ENCODE assay signal across 31 cellular contexts in the genomic region with DNA sequence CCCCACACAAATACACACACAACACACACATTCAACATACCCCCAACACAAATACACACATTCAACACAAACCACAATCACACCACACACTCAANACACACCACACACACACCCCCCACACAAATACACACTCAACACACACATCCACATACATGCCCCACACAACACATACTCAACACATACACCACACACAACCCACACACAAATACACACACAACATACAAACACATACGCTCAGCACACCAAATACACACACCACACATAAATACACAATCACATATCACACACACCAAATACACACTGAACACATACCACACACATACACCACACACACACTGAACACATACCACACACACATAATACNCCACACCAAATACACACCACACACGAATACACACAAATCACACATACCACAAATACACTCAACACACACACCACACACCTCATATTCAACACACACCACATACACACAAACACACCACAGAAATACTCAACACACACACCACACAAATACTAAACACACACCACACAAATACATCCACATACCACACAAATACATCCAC.
"Had no signal": no experiment of that assay in that cellular context is flagged by ENCODE, and none has a peak within 500 bp of the region (broad histone marks: within the 10 kb centered on the region; RNA-seq: fewer than 3 reads in every experiment).

No MANE protein-coding gene starts in this region.

- ATAC-seq: activated CD4-positive, alpha-beta T cell treated with anti-CD3 and anti-CD28 coated beads for 36 hours; activated CD8-positive, alpha-beta T cell treated with anti-CD3 and anti-CD28 coated beads, Interleukin-2, amount 10 ng/mL, durations not matched to agents 7 days and 5 days; activated naive CD4-positive, alpha-beta T cell treated with anti-CD3 and anti-CD28 coated beads, Interleukin-2, amount 50 U/mL, for 72 hours; activated T-cell treated with anti-CD3 and anti-CD28 coated beads, Interleukin-2, amount 50 U/mL, for 72 hours; esophagus mucosa; T-helper 17 cell had no signal

- H3K27ac Mint-ChIP-seq: activated CD4-positive, alpha-beta memory T cell treated with anti-CD3 and anti-CD28 coated beads for 36 hours; activated CD4-positive, alpha-beta T cell treated with anti-CD3 and anti-CD28 coated beads for 36 hours; activated CD4-positive, alpha-beta T cell treated with anti-CD3 and anti-CD28 coated beads, Interleukin-2, amount 10 ng/mL, durations not matched to agents 24 days and 14 days; activated CD8-positive, alpha-beta T cell treated with anti-CD3 and anti-CD28 coated beads, Interleukin-2, amount 10 ng/mL, durations not matched to agents 7 days and 5 days; activated naive CD4-positive, alpha-beta T cell treated with anti-CD3 and anti-CD28 coated beads, Interleukin-2, amount 10 ng/mL, durations not matched to agents 7 days and 5 days; activated naive CD4-positive, alpha-beta T cell treated with anti-CD3 and anti-CD28 coated beads, Interleukin-2, amount 50 U/mL, for 72 hours; activated naive CD8-positive, alpha-beta T cell treated with anti-CD3 and anti-CD28 coated beads, Interleukin-2, amount 10 ng/mL, durations not matched to agents 7 days and 5 days; activated T-cell treated with anti-CD3 and anti-CD28 coated beads, Interleukin-2, amount 50 U/mL, for 24 hours; activated T-cell treated with anti-CD3 and anti-CD28 coated beads, Interleukin-2, amount 50 U/mL, for 72 hours; dendritic cell treated with granulocyte-macrophage colony-stimulating factor and Interleukin-4, amounts not matched to agents 40 ng/mL and 50 ng/mL, for 4 days; endodermal cell; T-helper 2 cell treated with Interferon-gamma antibody and Interleukin-4, amounts not matched to agents 5 μg/mL and 100 μg/mL, for 36 hours had no signal

- H3K4me1 Mint-ChIP-seq: activated CD4-positive, alpha-beta T cell treated with anti-CD3 and anti-CD28 coated beads for 36 hours; activated CD4-positive, alpha-beta T cell treated with anti-CD3 and anti-CD28 coated beads, Interleukin-2, amount 10 ng/mL, durations not matched to agents 24 days and 14 days; activated naive CD8-positive, alpha-beta T cell treated with anti-CD3 and anti-CD28 coated beads, Interleukin-2, amount 10 ng/mL, durations not matched to agents 7 days and 5 days; central memory CD8-positive, alpha-beta T cell; endodermal cell; T-helper 17 cell had no signal

- H3K27ac ChIP-seq: brain microvascular endothelial cell, coronary artery, dorsolateral prefrontal cortex, WERI-Rb-1 had no signal

- DNase-seq: activated CD4-positive, alpha-beta memory T cell treated with anti-CD3 and anti-CD28 coated beads for 36 hours; activated CD4-positive, alpha-beta T cell treated with anti-CD3 and anti-CD28 coated beads for 36 hours; activated CD4-positive, alpha-beta T cell treated with anti-CD3 and anti-CD28 coated beads, Interleukin-2, amount 10 ng/mL, durations not matched to agents 24 days and 14 days; activated CD4-positive, CD25-positive, alpha-beta regulatory T cell; activated CD4-positive, CD25-positive, alpha-beta regulatory T cell treated with anti-CD3 and anti-CD28 coated beads, Interleukin-2, amount 50 U/mL, for 72 hours; activated CD8-positive, alpha-beta memory T cell treated with anti-CD3 and anti-CD28 coated beads, Interleukin-2, amount 50 U/mL, for 48 hours; activated CD8-positive, alpha-beta T cell treated with anti-CD3 and anti-CD28 coated beads, Interleukin-2, amount 10 ng/mL, durations not matched to agents 7 days and 5 days; activated gamma-delta T cell; activated naive CD4-positive, alpha-beta T cell; activated naive CD8-positive, alpha-beta T cell treated with anti-CD3 and anti-CD28 coated beads, Interleukin-2, amount 10 ng/mL, durations not matched to agents 7 days and 5 days; activated T-cell treated with anti-CD3 and anti-CD28 coated beads for 4 hours; activated T-cell treated with anti-CD3 and anti-CD28 coated beads, Interleukin-2, amount 50 U/mL, for 24 hours; activated T-cell treated with anti-CD3 and anti-CD28 coated beads, Interleukin-2, amount 50 U/mL, for 72 hours; brain microvascular endothelial cell; effector memory CD4-positive, alpha-beta T cell; endodermal cell; foreskin fibroblast; T-helper 17 cell; T1000; WERI-Rb-1 had no signal

- H3K36me3 Mint-ChIP-seq: activated naive CD4-positive, alpha-beta T cell treated with anti-CD3 and anti-CD28 coated beads, Interleukin-2, amount 10 ng/mL, durations not matched to agents 7 days and 5 days; activated naive CD4-positive, alpha-beta T cell treated with anti-CD3 and anti-CD28 coated beads, Interleukin-2, amount 50 U/mL, for 72 hours; activated naive CD8-positive, alpha-beta T cell treated with anti-CD3 and anti-CD28 coated beads, Interleukin-2, amount 10 ng/mL, durations not matched to agents 7 days and 5 days had no signal

- FAIRE-seq: astrocyte, bronchial epithelial cell, frontal cortex had no signal

- H3K4me3 Mint-ChIP-seq: activated CD4-positive, alpha-beta memory T cell treated with anti-CD3 and anti-CD28 coated beads for 36 hours; activated CD4-positive, alpha-beta T cell treated with anti-CD3 and anti-CD28 coated beads for 36 hours; activated CD4-positive, alpha-beta T cell treated with anti-CD3 and anti-CD28 coated beads, Interleukin-2, amount 10 ng/mL, durations not matched to agents 24 days and 14 days; activated CD8-positive, alpha-beta T cell treated with anti-CD3 and anti-CD28 coated beads, Interleukin-2, amount 10 ng/mL, durations not matched to agents 7 days and 5 days; activated naive CD4-positive, alpha-beta T cell treated with anti-CD3 and anti-CD28 coated beads, Interleukin-2, amount 10 ng/mL, durations not matched to agents 7 days and 5 days; activated naive CD8-positive, alpha-beta T cell treated with anti-CD3 and anti-CD28 coated beads, Interleukin-2, amount 10 ng/mL, durations not matched to agents 7 days and 5 days; activated T-cell treated with anti-CD3 and anti-CD28 coated beads, Interleukin-2, amount 50 U/mL, for 24 hours; activated T-cell treated with anti-CD3 and anti-CD28 coated beads, Interleukin-2, amount 50 U/mL, for 72 hours; central memory CD8-positive, alpha-beta T cell; dendritic cell treated with granulocyte-macrophage colony-stimulating factor and Interleukin-4, amounts not matched to agents 40 ng/mL and 50 ng/mL, for 4 days; endodermal cell; T-helper 17 cell; T-helper 2 cell treated with Interferon-gamma antibody and Interleukin-4, amounts not matched to agents 5 μg/mL and 100 μg/mL, for 36 hours had no signal

- H3K9me3 Mint-ChIP-seq: activated CD4-positive, alpha-beta memory T cell treated with anti-CD3 and anti-CD28 coated beads for 36 hours; activated CD4-positive, alpha-beta T cell treated with anti-CD3 and anti-CD28 coated beads, Interleukin-2, amount 10 ng/mL, durations not matched to agents 24 days and 14 days; activated naive CD4-positive, alpha-beta T cell treated with anti-CD3 and anti-CD28 coated beads, Interleukin-2, amount 10 ng/mL, durations not matched to agents 7 days and 5 days; activated naive CD4-positive, alpha-beta T cell treated with anti-CD3 and anti-CD28 coated beads, Interleukin-2, amount 50 U/mL, for 72 hours; activated naive CD8-positive, alpha-beta T cell treated with anti-CD3 and anti-CD28 coated beads, Interleukin-2, amount 10 ng/mL, durations not matched to agents 7 days and 5 days; activated T-cell treated with anti-CD3 and anti-CD28 coated beads, Interleukin-2, amount 50 U/mL, for 24 hours; activated T-cell treated with anti-CD3 and anti-CD28 coated beads, Interleukin-2, amount 50 U/mL, for 72 hours; central memory CD8-positive, alpha-beta T cell; dendritic cell treated with granulocyte-macrophage colony-stimulating factor and Interleukin-4, amounts not matched to agents 40 ng/mL and 50 ng/mL, for 4 days; endodermal cell; T-helper 2 cell treated with Interferon-gamma antibody and Interleukin-4, amounts not matched to agents 5 μg/mL and 100 μg/mL, for 36 hours had no signal

- H3K4me3 ChIP-seq: coronary artery, dorsolateral prefrontal cortex had no signal

- H3K27me3 ChIP-seq: brain microvascular endothelial cell, dorsolateral prefrontal cortex had no signal

- H3K27me3 Mint-ChIP-seq: activated CD4-positive, alpha-beta memory T cell treated with anti-CD3 and anti-CD28 coated beads for 36 hours; activated CD4-positive, alpha-beta T cell treated with anti-CD3 and anti-CD28 coated beads for 36 hours; activated CD4-positive, alpha-beta T cell treated with anti-CD3 and anti-CD28 coated beads, Interleukin-2, amount 10 ng/mL, durations not matched to agents 24 days and 14 days; activated naive CD4-positive, alpha-beta T cell treated with anti-CD3 and anti-CD28 coated beads, Interleukin-2, amount 10 ng/mL, durations not matched to agents 7 days and 5 days; activated naive CD8-positive, alpha-beta T cell treated with anti-CD3 and anti-CD28 coated beads, Interleukin-2, amount 10 ng/mL, durations not matched to agents 7 days and 5 days; activated T-cell treated with anti-CD3 and anti-CD28 coated beads, Interleukin-2, amount 50 U/mL, for 24 hours; central memory CD8-positive, alpha-beta T cell; dendritic cell treated with granulocyte-macrophage colony-stimulating factor and Interleukin-4, amounts not matched to agents 40 ng/mL and 50 ng/mL, for 4 days; T-helper 17 cell had no signal
